ENCODE assay signal across 37 cellular contexts in the genomic region with DNA sequence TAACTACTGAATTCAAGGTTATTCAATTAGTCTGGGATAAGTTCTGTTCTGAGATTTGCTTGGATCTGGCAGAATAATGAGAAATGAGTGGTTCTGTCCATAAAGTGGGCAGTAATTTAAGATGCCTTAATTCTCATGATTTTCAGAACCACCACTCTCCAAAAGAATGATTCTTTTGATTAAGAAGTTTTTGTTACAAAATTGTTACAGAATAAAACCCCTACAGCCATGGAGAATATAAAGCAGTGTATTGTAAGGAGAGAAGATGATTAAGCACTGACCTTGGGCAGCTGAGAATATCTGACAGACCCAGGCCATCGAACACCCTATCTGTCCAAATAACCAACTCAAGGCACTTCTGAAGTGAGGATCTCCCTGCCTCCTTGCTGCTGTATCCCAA. TPM values are rescaled to one million over a fixed set of nuclear protein-coding genes. Genes with fewer than 3 reads are reported as not detected.
"Had no signal": no experiment of that assay in that cellular context is flagged by ENCODE, and none has a peak within 500 bp of the region (broad histone marks: within the 10 kb centered on the region; RNA-seq: fewer than 3 reads in every experiment).

No MANE protein-coding gene starts in this region.

- H3K4me1 ChIP-seq: adrenal gland, body of pancreas, breast epithelium had no signal

- H3K36me3 ChIP-seq: adrenal gland, brain microvascular endothelial cell, breast epithelium, WERI-Rb-1 had no signal

- H3K27me3 ChIP-seq: adrenal gland, body of pancreas, brain microvascular endothelial cell had no signal

- H3K4me3 ChIP-seq: adrenal gland, body of pancreas, breast epithelium had no signal

- H3K27ac ChIP-seq: adrenal gland, body of pancreas, brain microvascular endothelial cell, breast epithelium, WERI-Rb-1 had no signal

- DNase-seq: activated CD4-positive, alpha-beta T cell treated with anti-CD3 and anti-CD28 coated beads for 1 hour; activated CD4-positive, alpha-beta T cell treated with anti-CD3 and anti-CD28 coated beads for 36 hours; activated CD4-positive, alpha-beta T cell treated with anti-CD3 and anti-CD28 coated beads for 48 hours; activated CD4-positive, alpha-beta T cell treated with anti-CD3 and anti-CD28 coated beads, Interleukin-2, amount 10 ng/mL, durations not matched to agents 7 days and 5 days; activated CD4-positive, alpha-beta T cell treated with anti-CD3 and anti-CD28 coated beads, Interleukin-2, amount 50 U/mL, for 48 hours; activated CD4-positive, CD25-positive, alpha-beta regulatory T cell; activated CD8-positive, alpha-beta memory T cell treated with anti-CD3 and anti-CD28 coated beads, Interleukin-2, amount 50 U/mL, for 4 hours; activated CD8-positive, alpha-beta T cell treated with anti-CD3 and anti-CD28 coated beads for 36 hours; activated effector memory CD4-positive, alpha-beta T cell treated with anti-CD3 and anti-CD28 coated beads, Interleukin-2, amount 50 U/mL, for 16 hours; activated gamma-delta T cell treated with Interleukin-2 at 50 U/mL for 16 hours; activated naive CD4-positive, alpha-beta T cell; activated naive CD4-positive, alpha-beta T cell treated with anti-CD3 and anti-CD28 coated beads for 36 hours; activated naive CD4-positive, alpha-beta T cell treated with anti-CD3 and anti-CD28 coated beads, Interleukin-2, amount 50 U/mL, for 16 hours; activated naive CD8-positive, alpha-beta T cell treated with anti-CD3 and anti-CD28 coated beads for 36 hours; activated T-cell treated with anti-CD3 and anti-CD28 coated beads for 4 hours; activated T-cell treated with anti-CD3 and anti-CD28 coated beads, Interleukin-2, amount 50 U/mL, for 1 hour; activated T-cell treated with anti-CD3 and anti-CD28 coated beads, Interleukin-2, amount 50 U/mL, for 4 hours; activated T-cell treated with anti-CD3 and anti-CD28 coated beads, Interleukin-2, amount 50 U/mL, for 72 hours; adrenal gland; amniotic stem cell; aorta; body of pancreas; brain microvascular endothelial cell; central memory CD4-positive, alpha-beta T cell; T-helper 1 cell; T-helper 2 cell; T-helper 9 cell; WERI-Rb-1 had no signal

- H3K9me3 ChIP-seq: adrenal gland, body of pancreas, breast epithelium had no signal

RNA-seq across cellular contexts. Expression of a gene that starts 12.4 kb away (rescaled TPM):
- total RNA-seq: activated CD4-positive, alpha-beta T cell treated with anti-CD3 and anti-CD28 coated beads for 36 hours; activated CD4-positive, alpha-beta T cell treated with anti-CD3 and anti-CD28 coated beads, Interleukin-2, amount 10 ng/mL, durations not matched to agents 7 days and 5 days; activated CD8-positive, alpha-beta memory T cell treated with anti-CD3 and anti-CD28 coated beads for 36 hours; activated CD8-positive, alpha-beta T cell treated with anti-CD3 and anti-CD28 coated beads for 36 hours; activated naive CD4-positive, alpha-beta T cell treated with anti-CD3 and anti-CD28 coated beads for 36 hours; activated naive CD4-positive, alpha-beta T cell treated with anti-CD3 and anti-CD28 coated beads, Interleukin-2, amount 50 U/mL, for 72 hours; activated naive CD8-positive, alpha-beta T cell treated with anti-CD3 and anti-CD28 coated beads for 36 hours; activated T-cell treated with anti-CD3 and anti-CD28 coated beads, Interleukin-2, amount 50 U/mL, for 4 hours; activated T-cell treated with anti-CD3 and anti-CD28 coated beads, Interleukin-2, amount 50 U/mL, for 72 hours; activated T-helper 1 cell treated with anti-CD3 and anti-CD28 coated beads, Interleukin-12 subunit alpha, Interleukin-12 subunit beta, Interleukin-2, Interleukin-4 antibody, amounts not matched to agents 30 ng/mL and 10 ng/mL and 1 ng/mL, durations not matched to agents 14 hours and 24 hours and 36 hours; activated T-helper 17 cell treated with anti-CD3 and anti-CD28 coated beads, Interleukin-2, amount 50 U/mL, for 72 hours; adrenal gland; aorta; astrocyte; body of pancreas; breast epithelium; cardiac septum; cerebellum; WTC11 had no signal
- polyA plus RNA-seq: adrenal gland, aorta had no signal
